In the genomic region with DNA sequence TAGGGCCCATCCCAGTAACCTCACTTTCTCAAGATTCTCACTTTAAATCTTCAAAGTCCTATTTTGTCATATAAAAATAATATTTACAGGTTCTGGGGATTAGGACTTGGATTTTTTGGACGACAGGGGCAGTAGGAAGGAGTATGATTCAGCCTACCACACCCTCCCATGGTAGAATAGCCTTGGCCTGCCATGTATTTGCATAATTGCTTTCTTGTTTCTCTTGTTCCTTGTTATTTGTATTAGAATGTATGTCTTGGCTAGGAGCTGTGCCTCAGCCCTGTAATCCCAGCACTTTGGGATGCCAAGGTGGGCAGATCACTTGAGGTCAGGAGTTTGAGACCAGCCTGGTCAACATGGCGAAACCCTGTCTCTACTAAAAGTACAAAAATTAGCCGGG, we compare ENCODE assay signal across 1 cellular context.
TF ChIP-seq lines count a peak whose summit lies in the region.

No MANE protein-coding gene starts in this region.

TF ChIP-seq in GM12878, 131 proteins besides CTCF, POLR2A, EP300 and RAD21 (continued from another document):
- 0 out of 3 replicates have a peak, but pooled peaks have one; percentile 36 for TF ChIP-seq POU2F2 (IDR thresholded peaks at IDR 0.05; ENCODE audit: borderline replicate concordance, low read depth, low read length)
TF ChIP-seq in GM12878: peak in this region for 1.
